In the genomic region with DNA sequence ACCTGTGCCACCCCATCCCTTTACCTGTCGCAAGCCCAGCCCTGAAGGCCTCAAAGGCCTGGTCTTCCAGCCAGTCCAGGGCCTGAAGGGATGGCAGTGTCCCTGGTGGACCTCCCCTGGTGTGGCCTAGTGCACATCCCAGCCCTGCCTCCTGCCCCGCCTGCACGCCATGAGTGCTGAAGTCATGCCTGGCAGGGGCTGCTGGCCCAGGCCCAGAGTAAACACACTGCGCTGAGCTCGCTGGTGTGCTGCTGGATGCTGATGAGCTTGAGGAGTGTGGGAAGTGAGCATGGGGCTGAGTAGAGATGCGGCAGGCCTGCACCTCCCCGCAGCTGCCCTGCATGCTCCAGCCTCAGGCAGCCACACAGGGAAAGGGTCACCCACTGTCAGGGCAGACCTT, we compare ENCODE assay signal across 8 cellular contexts. TPM values are rescaled to one million over a fixed set of nuclear protein-coding genes. Genes with fewer than 3 reads are reported as not detected.
DNase-seq lines count a peak whose midpoint lies in the region; ATAC-seq and TF ChIP-seq lines count a peak whose summit lies in the region.

No MANE protein-coding gene starts in this region.

- no peak for TF ChIP-seq POLR2A in adrenal gland (IDR thresholded peaks at IDR 0.05)

- no peak overlapping the region for H3K27ac ChIP-seq in adrenal gland
- no peak overlapping the region for H3K27ac ChIP-seq in hepatocyte

- H3K4me1 ChIP-seq in adrenal gland (replicated peaks in 1 of 2) (peaks cover 0 to 5% of the 10 kb centered on the region in 2 donors), hepatocyte (ENCODE audit: insufficient read depth) (peaks cover 16% of the 10 kb centered on the region)

- intact Hi-C loops in adrenal gland (cut with DNase I): no loop called here

- H3K4me3 ChIP-seq in adrenal gland: no peak overlapping the region
- H3K4me3 ChIP-seq in hepatocyte: no peak overlapping the region

- no peak overlapping the region for H2AFZ ChIP-seq in hepatocyte

- WGBS in adrenal gland, 4 donors: 53 to 90% (median 61%) methylated on average over 2 to 7 of the region's 7 CpGs
- 52% methylated on average over 7 of the region's 7 CpGs for WGBS in hepatocyte (ENCODE audit: low lambda C conversion rate, missing lambda C conversion rate)

- H3K9me3 ChIP-seq in adrenal gland (replicated peaks in 1 of 3) (no peaks in the 10 kb centered on the region), hepatocyte (ENCODE audit: low read depth) (no peaks in the 10 kb centered on the region)

- peaks cover 0 to 14% of the 10 kb centered on the region in 2 donors for H3K36me3 ChIP-seq in adrenal gland (replicated peaks in 1 of 2)
- H3K36me3 ChIP-seq in hepatocyte (replicated peaks; ENCODE audit: insufficient read depth, low read depth): no peaks in the 10 kb centered on the region

- no peak for TF ChIP-seq CTCF in adrenal gland (IDR thresholded peaks at IDR 0.05)
- no peak for TF ChIP-seq CTCF in hepatocyte (IDR thresholded peaks at IDR 0.05; ENCODE audit: poor library complexity)

- no peaks in the 10 kb centered on the region for H4K20me1 ChIP-seq in hepatocyte (ENCODE audit: insufficient read depth, poor library complexity, severe bottlenecking)

- no peaks in the 10 kb centered on the region for H3K36me3 Mint-ChIP-seq in activated T-cell treated with anti-CD3 and anti-CD28 coated beads, Interleukin-2, amount 50 U/mL, for 4 hours (ENCODE audit: insufficient read depth)

- no peak overlapping the region for H3K4me3 Mint-ChIP-seq in activated T-cell treated with anti-CD3 and anti-CD28 coated beads, Interleukin-2, amount 50 U/mL, for 4 hours

- H3K79me2 ChIP-seq in hepatocyte: no peaks in the 10 kb centered on the region

- no peak overlapping the region for H3K4me2 ChIP-seq in hepatocyte

- H3K9me3 Mint-ChIP-seq in activated T-cell treated with anti-CD3 and anti-CD28 coated beads, Interleukin-2, amount 50 U/mL, for 4 hours: no peaks in the 10 kb centered on the region

- no peaks in the 10 kb centered on the region for H3K9me2 ChIP-seq in hepatocyte (replicated peaks; ENCODE audit: insufficient read depth)

- no peaks in the 10 kb centered on the region for H3K27me3 Mint-ChIP-seq in activated T-cell treated with anti-CD3 and anti-CD28 coated beads, Interleukin-2, amount 50 U/mL, for 4 hours (ENCODE audit: low read depth)

- no peaks in the 10 kb centered on the region for H3K4me1 Mint-ChIP-seq in activated T-cell treated with anti-CD3 and anti-CD28 coated beads, Interleukin-2, amount 50 U/mL, for 4 hours (ENCODE audit: low read depth)

- no peak for ATAC-seq in activated T-cell treated with anti-CD3 and anti-CD28 coated beads, Interleukin-2, amount 50 U/mL, for 4 hours

- H3K27me3 ChIP-seq in adrenal gland (no peaks in the 10 kb centered on the region), hepatocyte (no peaks in the 10 kb centered on the region)

- DNase-seq in HK-2 (ENCODE audit: unreplicated experiment) (peak; percentile 38), adrenal gland (peak; percentile 34 to 70 (median 48)), hepatocyte (ENCODE audit: low spot score) (peak; percentile 60), stromal cell of bone marrow (ENCODE audit: low read depth) (peak; percentile 89), SKM-1 treated with dmso at 0.1 percent for 144 hours (lab: John Stamatoyannopoulos, UW; ENCODE audit: unreplicated experiment) (no peak), foreskin melanocyte (no peak), KG1 (lab: John Stamatoyannopoulos, UW) (no peak)
- no peak for DNase-seq in activated T-cell treated with anti-CD3 and anti-CD28 coated beads, Interleukin-2, amount 50 U/mL, for 4 hours

RNA-seq across cellular contexts. Expression of gene HTRA1, which starts 43.2 kb away (rescaled TPM):
- total RNA-seq in adrenal gland (100 to 1,000 TPM in 4 of 8 donors, 10 to 100 TPM in 4; 47.0 to 167 (median 93.3) TPM), hepatocyte (87.1 and 91.9 TPM in 2 replicates)
- polyA plus RNA-seq in adrenal gland (10 to 100 TPM; 54.1 to 84.4 (median 73.5) TPM), hepatocyte (160 and 173 TPM in 2 replicates)
- total RNA-seq in activated T-cell treated with anti-CD3 and anti-CD28 coated beads, Interleukin-2, amount 50 U/mL, for 4 hours: under 1 TPM; 0.13 to 0.41 (median 0.26) TPM

RNA-seq across cellular contexts. Expression of gene ARMS2, which starts 50.1 kb away (rescaled TPM):
- total RNA-seq in adrenal gland: not detected
- polyA plus RNA-seq in adrenal gland: under 1 TPM in 1 of 3 donors, not detected in 2; 0.13 TPM
- not detected in 2 replicates for total RNA-seq in hepatocyte
- not detected in 2 replicates for polyA plus RNA-seq in hepatocyte
- not detected for total RNA-seq in activated T-cell treated with anti-CD3 and anti-CD28 coated beads, Interleukin-2, amount 50 U/mL, for 4 hours

RNA-seq across cellular contexts. Expression of gene DMBT1, which starts 56.0 kb away (rescaled TPM):
- total RNA-seq in adrenal gland (under 1 TPM in 3 of 8 donors, not detected in 5; under 0.01 to 0.22 (median 0.15) TPM), hepatocyte (1.5 and 1.6 TPM in 2 replicates)
- polyA plus RNA-seq in adrenal gland (under 1 TPM in 2 of 3 donors, not detected in 1; 0.07 to 0.32 TPM), hepatocyte (0.88 TPM in 1 of 2 replicates, not detected in the other)
- total RNA-seq in activated T-cell treated with anti-CD3 and anti-CD28 coated beads, Interleukin-2, amount 50 U/mL, for 4 hours: under 1 TPM; 0.03 to 0.05 (median 0.05) TPM

Comparison
In these comparisons a context has a peak if more than half of its experiments do, and no peak if none do; other contexts are left out.
1. DNase-seq: peak in HK-2 (single experiment), adrenal gland (7 of 7), hepatocyte (single experiment) and stromal cell of bone marrow (single experiment); none in SKM-1 treated with dmso at 0.1 percent for 144 hours (single experiment), activated T-cell treated with anti-CD3 and anti-CD28 coated beads, Interleukin-2, amount 50 U/mL, for 4 hours (single experiment), foreskin melanocyte (single experiment) and KG1 (single experiment).
2. RNA of gene HTRA1, which starts 43.2 kb away (total RNA-seq): 47.0 to 167 TPM in adrenal gland and 87.1 to 91.9 TPM in hepatocyte; 0.13 to 0.41 TPM in activated T-cell treated with anti-CD3 and anti-CD28 coated beads, Interleukin-2, amount 50 U/mL, for 4 hours; every median in the first group is over 10 times any median in the second.